In genomic region chr12:96617178-96617577, GRCh38 we compare ENCODE assay signal across 18 cellular contexts.
DNase-seq lines count a peak whose midpoint lies in the region; ATAC-seq and TF ChIP-seq lines count a peak whose summit lies in the region.
"Had no signal": no experiment of that assay in that cellular context is flagged by ENCODE, and none has a peak within 500 bp of the region (broad histone marks: within the 10 kb centered on the region; RNA-seq: fewer than 3 reads in every experiment).

No MANE protein-coding gene starts in this region.

- no peak overlapping the region for H2AFZ ChIP-seq in SK-N-SH (ENCODE audit: low read depth)

- H3K36me3 Mint-ChIP-seq in progenitor cell of endocrine pancreas (ENCODE audit: insufficient read depth) (no peaks in the 10 kb centered on the region), T-cell (no peaks in the 10 kb centered on the region)
- H3K36me3 Mint-ChIP-seq: activated naive CD4-positive, alpha-beta T cell treated with anti-CD3 and anti-CD28 coated beads, Interleukin-2, amount 50 U/mL, for 72 hours had no signal

- no peaks in the 10 kb centered on the region for H3K36me3 ChIP-seq in SK-N-SH (replicated peaks in 1 of 2; ENCODE audit: control insufficient read depth in 1 of 2, insufficient read depth in 2 of 2, low read length in 1 of 2)
- H3K36me3 ChIP-seq: ovary, SJCRH30, transverse colon had no signal

- DNase-seq in SK-N-SH (no peak), cardiac fibroblast (ENCODE audit: low read depth in 2 of 2) (peak in 1 of 2 donors; percentile 7), progenitor cell of endocrine pancreas (ENCODE audit: low spot score, unreplicated experiment) (no peak), T-cell (no peak)
- DNase-seq: activated CD8-positive, alpha-beta memory T cell treated with anti-CD3 and anti-CD28 coated beads, Interleukin-2, amount 50 U/mL, for 48 hours; central memory CD4-positive, alpha-beta T cell; DMS79 treated with DMSO at 0.1 percent for 48 hours; NCI-H146; NCI-H524 treated with DMSO at 0.1 percent for 48 hours; ovary; SJCRH30; stimulated activated CD4-positive, alpha-beta T cell treated with anti-CD3 and anti-CD28 coated beads, Interleukin-15, amount 100 ng/mL, for 24 hours; transverse colon had no signal

- H3K27me3 Mint-ChIP-seq in progenitor cell of endocrine pancreas (no peaks in the 10 kb centered on the region), T-cell (peaks cover 12 to 14% of the 10 kb centered on the region in 2 donors)

- H3K27ac Mint-ChIP-seq in progenitor cell of endocrine pancreas: no peak overlapping the region
- no peak overlapping the region for H3K27ac Mint-ChIP-seq in T-cell
- H3K27ac Mint-ChIP-seq: activated naive CD4-positive, alpha-beta T cell treated with anti-CD3 and anti-CD28 coated beads, Interleukin-2, amount 50 U/mL, for 72 hours had no signal

- H3K4me3 ChIP-seq in SK-N-SH (ENCODE audit: low read depth in 2 of 2, low read length in 1 of 2) (no peak overlapping the region), cardiac fibroblast (replicated peaks in 1 of 2; ENCODE audit: low read depth in 2 of 2, low read length in 2 of 2) (no peak overlapping the region)
- H3K4me3 ChIP-seq: ovary, SJCRH30, transverse colon had no signal

- no peaks in the 10 kb centered on the region for H3F3A ChIP-seq in SK-N-SH (replicated peaks; ENCODE audit: insufficient read depth)

- H3K27me3 ChIP-seq in SK-N-SH (ENCODE audit: insufficient read depth): no peaks in the 10 kb centered on the region
- H3K27me3 ChIP-seq: ovary, SJCRH30, transverse colon had no signal

- peaks cover 8% of the 10 kb centered on the region for H3K9me3 Mint-ChIP-seq in progenitor cell of endocrine pancreas (ENCODE audit: low read depth)
- no peaks in the 10 kb centered on the region for H3K9me3 Mint-ChIP-seq in T-cell

- no peak overlapping the region for H3K4me2 ChIP-seq in SK-N-SH

- no peak overlapping the region for H3K9ac ChIP-seq in SK-N-SH

- H3K9me2 ChIP-seq in SK-N-SH: no peaks in the 10 kb centered on the region

- ATAC-seq in SK-N-SH treated with all-trans-retinoic acid at 6 μM for 48 hours (no peak), GM18858 (IDR thresholded peaks at IDR 0.05; ENCODE audit: unreplicated experiment) (no peak), GM18505 (IDR thresholded peaks at IDR 0.05; ENCODE audit: unreplicated experiment) (no peak), T-cell (replicated peaks in 1 of 4) (no peak)
- ATAC-seq: activated naive CD4-positive, alpha-beta T cell treated with anti-CD3 and anti-CD28 coated beads, Interleukin-2, amount 50 U/mL, for 72 hours had no signal

- no peak for TF ChIP-seq POLR2A in GM18505 (IDR thresholded peaks at IDR 0.05; ENCODE audit: borderline replicate concordance, extremely low read depth, insufficient read depth, insufficient read length)

- H3K9me3 ChIP-seq in SK-N-SH: no peaks in the 10 kb centered on the region
- H3K9me3 ChIP-seq: ovary, SJCRH30, transverse colon had no signal

- 18% methylated on average over 2 of the region's 2 CpGs for WGBS in SK-N-SH (ENCODE audit: low lambda C conversion rate)

- CTCF ChIA-PET in SK-N-SH (lab: Yijun Ruan, JAX) (interaction anchor here (1.0 to 1.1 kb wide), 2 partner anchors 10 to 531 kb away, joined by 3 to 4 read pairs; no protein-coding TSS in a partner anchor), T-cell (lab: Charles Lee) (no interaction called here)

- H3K4me3 Mint-ChIP-seq in progenitor cell of endocrine pancreas (ENCODE audit: low read depth) (no peak overlapping the region), T-cell (no peak overlapping the region)

- POLR2A ChIA-PET in SK-N-SH (lab: Yijun Ruan, JAX): no interaction called here
- POLR2A ChIA-PET in T-cell (lab: Charles Lee): no interaction called here

- no peaks in the 10 kb centered on the region for H3K4me1 ChIP-seq in SK-N-SH (ENCODE audit: control insufficient read depth in 1 of 2, insufficient read depth in 2 of 2, low read depth in 1 of 2, low read length in 1 of 2)
- H3K4me1 ChIP-seq: SJCRH30, transverse colon had no signal

- TF ChIP-seq CTCF in SK-N-SH (IDR thresholded peaks at IDR 0.05): peak; percentile 31; the same call in 1 of the 2 replicates
- peak; percentile 11; the same call in 1 of the 2 replicates for TF ChIP-seq CTCF in LNCAP (IDR thresholded peaks at IDR 0.05)
- TF ChIP-seq CTCF in cardiac fibroblast (IDR thresholded peaks at IDR 0.05; ENCODE audit: low read depth, low read length): peak; percentile 19
- peak; percentile 35 for TF ChIP-seq CTCF in progenitor cell of endocrine pancreas (IDR thresholded peaks at IDR 0.05; ENCODE audit: unreplicated experiment)

- no peak for TF ChIP-seq RAD21 in SK-N-SH (IDR thresholded peaks at IDR 0.05; ENCODE audit: low read length)

- no peaks in the 10 kb centered on the region for H4K20me1 ChIP-seq in SK-N-SH (ENCODE audit: insufficient read depth)

- H3K4me1 Mint-ChIP-seq in progenitor cell of endocrine pancreas (ENCODE audit: low read depth) (no peaks in the 10 kb centered on the region), T-cell (no peaks in the 10 kb centered on the region)

- no peak overlapping the region for H3K27ac ChIP-seq in SK-N-SH (ENCODE audit: low read depth in 2 of 2, low read length in 1 of 2)
- H3K27ac ChIP-seq: ovary, SJCRH30, transverse colon had no signal

- H3K79me2 ChIP-seq in SK-N-SH (ENCODE audit: insufficient read depth): no peaks in the 10 kb centered on the region

- no peak for TF ChIP-seq EP300 in SK-N-SH (IDR thresholded peaks at IDR 0.05; ENCODE audit: borderline replicate concordance in 1 of 2, low read depth in 1 of 2, low read length in 1 of 2)

TF ChIP-seq in SK-N-SH, 30 proteins besides CTCF, POLR2A, EP300 and RAD21:
- TF ChIP-seq GATA2 (CRISPR knock-in tag; IDR thresholded peaks at IDR 0.05): no peak
- TF ChIP-seq YY1 (IDR thresholded peaks at IDR 0.05; ENCODE audit: low read depth): no peak
- no peak for TF ChIP-seq MEF2A (IDR thresholded peaks at IDR 0.05; ENCODE audit: borderline replicate concordance, low read depth)
- TF ChIP-seq RCOR1 (IDR thresholded peaks at IDR 0.05; ENCODE audit: low read length): no peak
- TF ChIP-seq CHD2 (IDR thresholded peaks at IDR 0.05; ENCODE audit: low read length, partially characterized antibody): no peak

TF ChIP-seq in SK-N-SH treated with all-trans-retinoic acid at 6 μM for 48 hours, 23 proteins besides CTCF, POLR2A, EP300 and RAD21 (continues in another document):
- TF ChIP-seq ZNF70 (CRISPR knock-in tag; IDR thresholded peaks at IDR 0.05) (no peak), TSHZ2 (CRISPR knock-in tag; IDR thresholded peaks at IDR 0.05) (no peak), ZNF8 (CRISPR knock-in tag; IDR thresholded peaks at IDR 0.05) (no peak), ZFP30 (CRISPR knock-in tag; IDR thresholded peaks at IDR 0.05) (no peak), CSRNP3 (CRISPR knock-in tag; IDR thresholded peaks at IDR 0.05) (no peak), POU6F1 (CRISPR knock-in tag; IDR thresholded peaks at IDR 0.05; ENCODE audit: borderline replicate concordance, low read depth) (no peak), RARB (CRISPR knock-in tag; IDR thresholded peaks at IDR 0.05) (no peak), GLIS3 (CRISPR knock-in tag; IDR thresholded peaks at IDR 0.05) (no peak), ISL1 (CRISPR knock-in tag; IDR thresholded peaks at IDR 0.05) (no peak), OSR1 (CRISPR knock-in tag; IDR thresholded peaks at IDR 0.05) (no peak), CSDC2 (CRISPR knock-in tag; IDR thresholded peaks at IDR 0.05) (no peak)
